In genomic region chr13:98955336-98955735, GRCh38 we compare ENCODE assay signal across 35 cellular contexts.
"Had no signal": no experiment of that assay in that cellular context is flagged by ENCODE, and none has a peak within 500 bp of the region (broad histone marks: within the 10 kb centered on the region; RNA-seq: fewer than 3 reads in every experiment).

No MANE protein-coding gene starts in this region.

- H3K9ac ChIP-seq: KMS-11 had no signal

- H3K4me2 ChIP-seq: KMS-11 had no signal

- DNase-seq: Karpas-422, Kasumi-1, MG63, MM.1S, MV-4-11, NCI-H1048, NCI-H1092, NCI-H1092 treated with DMSO at 0.1 percent for 48 hours, NCI-H1105, NCI-H1105 treated with DMSO at 0.1 percent for 48 hours, NCI-H1417, NCI-H1436, NCI-H1436 treated with DMSO at 0.1 percent for 48 hours, NCI-H146, NCI-H1694, NCI-H1694 treated with DMSO at 0.1 percent for 48 hours, NCI-H187, NCI-H187 treated with DMSO at 0.1 percent for 48 hours, NCI-H1930, NCI-H2029, NCI-H2029 treated with DMSO at 0.1 percent for 48 hours, NCI-H2081, NCI-H2081 treated with DMSO at 0.1 percent for 48 hours, NCI-H2107, NCI-H2171, NCI-H2171 treated with DMSO at 0.1 percent for 48 hours, NCI-H2227 treated with DMSO at 0.1 percent for 48 hours, NCI-H226, NCI-H345, NCI-H446, NCI-H446 treated with DMSO at 0.1 percent for 48 hours, NCI-H510A, NCI-H510A treated with DMSO at 0.1 percent for 48 hours, NCI-H524 had no signal

- H3K9me3 ChIP-seq: MG63 had no signal

- H3K27me3 ChIP-seq: MG63 had no signal

- H3K36me3 ChIP-seq: MG63 had no signal

- H3K4me3 ChIP-seq: MG63 had no signal

- H3K27ac ChIP-seq: KMS-11 had no signal
